In genomic region chr11:14414470-14415461, GRCh38 we compare ENCODE assay signal across 8 cellular contexts. TPM values are rescaled to one million over a fixed set of nuclear protein-coding genes. Genes with fewer than 3 reads are reported as not detected.
A peak's percentile ranks its signal among the peaks of the same experiment; 100 is the strongest.
DNase-seq lines count a peak whose midpoint lies in the region; ATAC-seq lines count a peak whose summit lies in the region.

No MANE protein-coding gene starts in this region.

- H3K36me3 ChIP-seq in BLaER1 (no peaks in the 10 kb centered on the region), SJCRH30 (no peaks in the 10 kb centered on the region)

- H3K4me3 ChIP-seq in BLaER1 (no peak overlapping the region), SJCRH30 (no peak overlapping the region)

- DNase-seq in SJCRH30 (peak; percentile 96 to 97), NCI-H82 treated with DMSO at 0.1 percent for 48 hours (lab: John Stamatoyannopoulos, UW; ENCODE audit: unreplicated experiment) (no peak), HT-29 (ENCODE audit: low spot score) (no peak)
- peak; percentile 84 for DNase-seq in activated naive CD4-positive, alpha-beta T cell treated with anti-CD3 and anti-CD28 coated beads, Interleukin-2, amount 10 ng/mL, durations not matched to agents 7 days and 5 days
- peak; percentile 81 for DNase-seq in stimulated activated CD4-positive, alpha-beta T cell treated with anti-CD3 and anti-CD28 coated beads, Interleukin-15, amount 100 ng/mL, for 24 hours

- H3K9me3 Mint-ChIP-seq in activated naive CD4-positive, alpha-beta T cell treated with anti-CD3 and anti-CD28 coated beads, Interleukin-2, amount 10 ng/mL, durations not matched to agents 7 days and 5 days, result no peaks in the 10 kb centered on the region

- H3K36me3 Mint-ChIP-seq in activated naive CD4-positive, alpha-beta T cell treated with anti-CD3 and anti-CD28 coated beads, Interleukin-2, amount 10 ng/mL, durations not matched to agents 7 days and 5 days, result peaks cover 7% of the 10 kb centered on the region

- H3K27me3 Mint-ChIP-seq in activated naive CD4-positive, alpha-beta T cell treated with anti-CD3 and anti-CD28 coated beads, Interleukin-2, amount 10 ng/mL, durations not matched to agents 7 days and 5 days, result no peaks in the 10 kb centered on the region

- no peaks in the 10 kb centered on the region for H3K27me3 ChIP-seq in BLaER1
- no peaks in the 10 kb centered on the region for H3K27me3 ChIP-seq in SJCRH30

- H3K9me3 ChIP-seq in BLaER1 (no peaks in the 10 kb centered on the region), SJCRH30 (replicated peaks) (no peaks in the 10 kb centered on the region)

- H4K20me1 ChIP-seq in BLaER1, result no peaks in the 10 kb centered on the region

- peak overlapping the region; percentile 65 for H3K4me3 Mint-ChIP-seq in activated naive CD4-positive, alpha-beta T cell treated with anti-CD3 and anti-CD28 coated beads, Interleukin-2, amount 10 ng/mL, durations not matched to agents 7 days and 5 days

- ATAC-seq in GM21717 (IDR thresholded peaks at IDR 0.05; ENCODE audit: unreplicated experiment) (peak; percentile 84), HG02763 (IDR thresholded peaks at IDR 0.05; ENCODE audit: unreplicated experiment) (no peak)

- peak overlapping the region; percentile 75 for H3K4me2 ChIP-seq in BLaER1

- H3K9ac ChIP-seq in BLaER1, result 0 out of 2 replicates have a peak overlapping the region, but pooled peaks have one; percentile 2

- peaks cover 78% of the 10 kb centered on the region for H3K4me1 Mint-ChIP-seq in activated naive CD4-positive, alpha-beta T cell treated with anti-CD3 and anti-CD28 coated beads, Interleukin-2, amount 10 ng/mL, durations not matched to agents 7 days and 5 days

- H3K4me1 ChIP-seq in BLaER1 (peaks cover 35% of the 10 kb centered on the region), SJCRH30 (peaks cover 67% of the 10 kb centered on the region)

- peak overlapping the region; percentile 84 for H3K27ac Mint-ChIP-seq in activated naive CD4-positive, alpha-beta T cell treated with anti-CD3 and anti-CD28 coated beads, Interleukin-2, amount 10 ng/mL, durations not matched to agents 7 days and 5 days

- H3K27ac ChIP-seq in BLaER1, result peak overlapping the region; percentile 40
- H3K27ac ChIP-seq in SJCRH30, result peak overlapping the region; percentile 81

- CTCF ChIA-PET in activated naive CD4-positive, alpha-beta T cell treated with anti-CD3 and anti-CD28 coated beads, Interleukin-2, amount 10 ng/mL, durations not matched to agents 7 days and 5 days (lab: Charles Lee), result interaction anchor here (0.5 to 6.0 kb wide), 5 partner anchors 26 to 503 kb away, joined by 3 to 70 read pairs (median 4); no protein-coding TSS in a partner anchor

RNA-seq across cellular contexts. Expression of gene RRAS2, which starts 55.8 kb away (rescaled TPM):
- 87.6 and 93.0 TPM in 2 replicates for total RNA-seq in SJCRH30 (2014; rRNA removed; shearing (Covaris generic))
- total RNA-seq in HT-29 (2014; rRNA removed; shearing (Covaris generic)), result 74.8 and 78.3 TPM in 2 replicates

Comparison
In these comparisons a context has a peak if more than half of its experiments do, and no peak if none do; other contexts are left out.
1. DNase-seq: peak in SJCRH30 (2 of 2), activated naive CD4-positive, alpha-beta T cell treated with anti-CD3 and anti-CD28 coated beads, Interleukin-2, amount 10 ng/mL, durations not matched to agents 7 days and 5 days (single experiment) and stimulated activated CD4-positive, alpha-beta T cell treated with anti-CD3 and anti-CD28 coated beads, Interleukin-15, amount 100 ng/mL, for 24 hours (single experiment); none in NCI-H82 treated with DMSO at 0.1 percent for 48 hours (single experiment) and HT-29 (single experiment).